In genomic region chr4:169821402-169821801, GRCh38 we compare ENCODE assay signal across 8 cellular contexts.
"Had no signal": no experiment of that assay in that cellular context is flagged by ENCODE, and none has a peak within 500 bp of the region (broad histone marks: within the 10 kb centered on the region; RNA-seq: fewer than 3 reads in every experiment).

No MANE protein-coding gene starts in this region.

- H3K4me1 ChIP-seq: HAP-1 had no signal

- H3K4me3 ChIP-seq: GM23248, GM23338, HAP-1 had no signal

- H3K9ac ChIP-seq: GM23248 had no signal

- H3K27ac ChIP-seq: GM23248 had no signal

- H3K4me2 ChIP-seq: GM23338 had no signal

- DNase-seq: GM23248, GOT3, H7, H9, HCEC 1CT, HFFc6 had no signal

- H3K36me3 ChIP-seq: HAP-1 had no signal

- H3K9me3 ChIP-seq: HAP-1 had no signal

- H2AFZ ChIP-seq: GM23248, GM23338 had no signal
